ENCODE assay signal across 8 cellular contexts in genomic region chr9:85610074-85610855, GRCh38.
DNase-seq lines count a peak whose midpoint lies in the region; ATAC-seq, FAIRE-seq and TF ChIP-seq lines count a peak whose summit lies in the region.

No MANE protein-coding gene starts in this region.

- DNase-seq in DMS53 (lab: John Stamatoyannopoulos, UW) (peak; percentile 71), NCI-H460 (ENCODE audit: extremely low read depth, low read depth) (peak; percentile 65), frontal cortex (ENCODE audit: low spot score in 2 of 2) (peak; percentile 49 to 53), osteoblast (ENCODE audit: insufficient read length, low spot score, missing footprints) (peak; percentile 53), mesenteric fat pad (ENCODE audit: low spot score) (no peak)
- peak; percentile 14 for DNase-seq in activated gamma-delta T cell treated with anti-CD3 and anti-CD28 coated beads, Interleukin-2, amount 50 U/mL, for 16 hours (ENCODE audit: low read depth)

- FAIRE-seq in frontal cortex (lab: Jason Lieb, UNC) = peak; percentile 92

- no peaks in the 10 kb centered on the region for H3K9me3 ChIP-seq in osteoblast (ENCODE audit: low read depth, low read length)

- no peaks in the 10 kb centered on the region for H3K27me3 ChIP-seq in osteoblast (ENCODE audit: insufficient read depth, low read length)

- no peaks in the 10 kb centered on the region for H3K79me2 ChIP-seq in osteoblast (ENCODE audit: insufficient read depth, low read length)

- TF ChIP-seq CTCF in osteoblast (IDR thresholded peaks at IDR 0.05; ENCODE audit: extremely low read depth, low read depth, low read length) = peak; percentile 89

- peak overlapping the region; percentile 70 for H3K4me3 ChIP-seq in osteoblast (ENCODE audit: insufficient read depth, low read length)

- ATAC-seq in GM19395 (IDR thresholded peaks at IDR 0.05; ENCODE audit: unreplicated experiment) = peak; percentile 98
- peak; percentile 97 for ATAC-seq in HG03432 (IDR thresholded peaks at IDR 0.05; ENCODE audit: unreplicated experiment)

- H2AFZ ChIP-seq in osteoblast (ENCODE audit: low read length) = peak overlapping the region; percentile 98

- peak overlapping the region; percentile 54 for H3K27ac ChIP-seq in osteoblast (ENCODE audit: low read depth, low read length)

- no peaks in the 10 kb centered on the region for H3K36me3 ChIP-seq in osteoblast (ENCODE audit: insufficient read depth, low read length)

- peak overlapping the region; percentile 88 for H3K4me2 ChIP-seq in osteoblast (ENCODE audit: insufficient read depth, low read length)

- H3K4me1 ChIP-seq in osteoblast (ENCODE audit: insufficient read depth, low read length) = peaks cover 3% of the 10 kb centered on the region

- H4K20me1 ChIP-seq in osteoblast (ENCODE audit: insufficient read depth, low read length) = no peaks in the 10 kb centered on the region
